In genomic region chr1:229752679-229753078, GRCh38 we compare ENCODE assay signal across 23 cellular contexts.
"Had no signal": no experiment of that assay in that cellular context is flagged by ENCODE, and none has a peak within 500 bp of the region (broad histone marks: within the 10 kb centered on the region; RNA-seq: fewer than 3 reads in every experiment).

No MANE protein-coding gene starts in this region.

- H3K4me3 ChIP-seq: coronary artery, esophagus squamous epithelium, gastrocnemius medialis, heart right ventricle, left lung, lower lobe of right lung, mucosa of descending colon had no signal

- H3K27ac ChIP-seq: coronary artery, epithelial cell of prostate, esophagus squamous epithelium, gastrocnemius medialis, heart right ventricle, left lung, lower lobe of right lung had no signal

- H3K4me3 Mint-ChIP-seq: effector memory CD8-positive, alpha-beta T cell; endodermal cell; mesothelial cell of epicardium had no signal

- H3K9me3 ChIP-seq: esophagus squamous epithelium, gastrocnemius medialis, mucosa of descending colon had no signal

- H3K4me1 Mint-ChIP-seq: endodermal cell, mesothelial cell of epicardium had no signal

- H3K4me1 ChIP-seq: esophagus squamous epithelium, gastrocnemius medialis, left lung, lower lobe of right lung had no signal

- H3K27me3 ChIP-seq: gastrocnemius medialis, left lung had no signal

- H3K27ac Mint-ChIP-seq: effector memory CD8-positive, alpha-beta T cell; endodermal cell; mesothelial cell of epicardium had no signal

- H3K9me3 Mint-ChIP-seq: endodermal cell had no signal

- DNase-seq: dermis blood vessel endothelial cell; effector CD8-positive, alpha-beta T cell; effector memory CD8-positive, alpha-beta T cell; endodermal cell; esophagus squamous epithelium; foreskin fibroblast; foreskin melanocyte; gastrocnemius medialis; glutamatergic neuron; head of caudate nucleus; heart right ventricle; hippocampal formation; left cardiac atrium; left lung; left ventricle myocardium superior; lower lobe of right lung; mesenchymal stem cell; mucosa of descending colon; naive B cell had no signal

- ATAC-seq: effector memory CD8-positive, alpha-beta T cell; esophagus mucosa; gastrocnemius medialis; heart right ventricle; left cardiac atrium; left lung; left ventricle myocardium superior; lower lobe of right lung had no signal

- H3K27me3 Mint-ChIP-seq: naive B cell had no signal

- H3K36me3 ChIP-seq: esophagus squamous epithelium, gastrocnemius medialis, heart right ventricle, left lung, lower lobe of right lung had no signal
